Comparison of ENCODE assay signal across 18 cellular contexts in genomic region chr3:167739190-167739589, GRCh38. TPM values are rescaled to one million over a fixed set of nuclear protein-coding genes. Genes with fewer than 3 reads are reported as not detected.
DNase-seq lines count a peak whose midpoint lies in the region; ATAC-seq, FAIRE-seq and TF ChIP-seq lines count a peak whose summit lies in the region.
"Had no signal": no experiment of that assay in that cellular context is flagged by ENCODE, and none has a peak within 500 bp of the region (broad histone marks: within the 10 kb centered on the region; RNA-seq: fewer than 3 reads in every experiment).

No MANE protein-coding gene starts in this region.

- DNase-seq in NCI-H2081 (lab: John Stamatoyannopoulos, UW) (peak; percentile 44 to 59), NCI-H2081 treated with DMSO at 0.1 percent for 48 hours (lab: John Stamatoyannopoulos, UW) (no peak), GM12878 (ENCODE audit: low read depth, low spot score) (no peak), left kidney (ENCODE audit: low read depth, low spot score) (peak; percentile 8)
- DNase-seq: BE2C; CD4-positive, alpha-beta T cell; EL; NCI-H1417 treated with DMSO at 0.1 percent for 48 hours; NCI-H2029 treated with DMSO at 0.1 percent for 48 hours; NCI-H510A; Peyer's patch had no signal

- no TSS peak for BruUV-seq in GM12878 (replicated peaks; lab: Mats Ljungman, UMichigan)

- H3K9ac ChIP-seq in GM12878 (ENCODE audit: control insufficient read depth, insufficient read depth, low read length), result no peak overlapping the region

- in situ Hi-C loops in GM12878 (cut with MboI), result no loop called here

- CTCF ChIA-PET in GM12878 (lab: Yijun Ruan, JAX), result interaction anchor here (2.5 to 3.5 kb wide), 2 partner anchors 15 to 55 kb away, joined by 13 to 42 read pairs; no protein-coding TSS in a partner anchor

- no peak overlapping the region for H3K4me3 ChIP-seq in GM12878
- H3K4me3 ChIP-seq: HAP-1, Peyer's patch had no signal

- intact Hi-C loops in GM12878 (cut with micrococcal nuclease; ENCODE audit: unreplicated experiment), result loop anchor here (10.0 kb wide), 1 partner anchor 356 kb away; the partner anchor contains the start of gene GOLIM4

- H3K36me3 ChIP-seq in GM12878 (ENCODE audit: control insufficient read depth in 2 of 2, insufficient read depth in 2 of 2, low read length in 1 of 2), result no peaks in the 10 kb centered on the region
- H3K36me3 ChIP-seq: BE2C, HAP-1, Peyer's patch had no signal

- no peaks in the 10 kb centered on the region for H3K4me1 ChIP-seq in GM12878 (ENCODE audit: control insufficient read depth, insufficient read depth, low read length)
- H3K4me1 ChIP-seq: BE2C had no signal

- SMC1A ChIA-PET in GM12878 (lab: Charles Lee; ENCODE audit: uncharacterized antibody, unreplicated experiment), result interaction anchor here (2.2 to 3.1 kb wide), 4 partner anchors 10 to 359 kb away, joined by 7 to 24 read pairs (median 18); partner anchors contain the start of gene ZBBX

- TF ChIP-seq EP300 in GM12878 (IDR thresholded peaks at IDR 0.05; ENCODE audit: borderline replicate concordance in 1 of 2, control insufficient read depth in 1 of 2, low read depth in 2 of 2, low read length in 2 of 2), result no peak

- no peaks in the 10 kb centered on the region for H3K27me3 ChIP-seq in GM12878 (replicated peaks in 1 of 2; ENCODE audit: control insufficient read depth in 2 of 2, insufficient read depth in 2 of 2, low read length in 1 of 2)
- H3K27me3 ChIP-seq: Peyer's patch had no signal

- 81% methylated on average over 4 of the region's 4 CpGs for WGBS in GM12878 (ENCODE audit: insufficient coverage, insufficient replicate concordance, low lambda C conversion rate, missing lambda C conversion rate)

- H2AFZ ChIP-seq in GM12878 (ENCODE audit: control insufficient read depth, low read depth, low read length), result no peak overlapping the region

- H3K4me2 ChIP-seq in GM12878 (ENCODE audit: control insufficient read depth, insufficient read depth), result no peak overlapping the region

- no peak for TF ChIP-seq RAD21 in GM12878 (IDR thresholded peaks at IDR 0.05; ENCODE audit: insufficient read depth, low read depth, low read length)

- POLR2A ChIA-PET in GM12878 (lab: Charles Lee), result no interaction called here

- no peak for TF ChIP-seq CTCF in GM12878 (IDR thresholded peaks at IDR 0.05 in 2 of 3, conservative IDR thresholded peaks at IDR 0.05 in 1 of 3; ENCODE audit: control insufficient read depth in 2 of 3, extremely low read depth in 1 of 3, insufficient read depth in 1 of 3, low read depth in 3 of 3, low read length in 3 of 3)

- no peak for TF ChIP-seq POLR2A in GM12878 (IDR thresholded peaks at IDR 0.05; ENCODE audit: low read depth, low read length)

- H3K27ac ChIP-seq in GM12878 (ENCODE audit: control insufficient read depth, insufficient read depth) (no peak overlapping the region), temporal lobe (ENCODE audit: low read depth, low read length) (peak overlapping the region; percentile 47)
- H3K27ac ChIP-seq: 22Rv1, Peyer's patch had no signal

- H4K20me1 ChIP-seq in GM12878 (ENCODE audit: control insufficient read depth, insufficient read depth), result no peaks in the 10 kb centered on the region

- ATAC-seq in GM12878, result no peak
- ATAC-seq in GM19328 (IDR thresholded peaks at IDR 0.05; ENCODE audit: unreplicated experiment), result no peak
- ATAC-seq in HG03196 (IDR thresholded peaks at IDR 0.05; ENCODE audit: unreplicated experiment), result no peak
- ATAC-seq in HG02588 (IDR thresholded peaks at IDR 0.05; ENCODE audit: unreplicated experiment), result no peak
- ATAC-seq: Right ventricle myocardium inferior had no signal

- H3K9me3 ChIP-seq in GM12878 (replicated peaks; ENCODE audit: control insufficient read depth, insufficient read depth, low read length), result no peaks in the 10 kb centered on the region; the same call in 2 of the 3 replicates
- H3K9me3 ChIP-seq: BE2C, HAP-1, Peyer's patch had no signal

- RAD21 ChIA-PET in GM12878 (lab: Charles Lee; ENCODE audit: unreplicated experiment), result interaction anchor here (0.7 to 2.5 kb wide), 2 partner anchors 48 to 54 kb away, joined by 3 to 9 read pairs; no protein-coding TSS in a partner anchor

- no peak for FAIRE-seq in GM12878 (lab: Jason Lieb, UNC)

- H3K79me2 ChIP-seq in GM12878 (ENCODE audit: control insufficient read depth, insufficient read depth, low read length), result peaks cover 4% of the 10 kb centered on the region

TF ChIP-seq in GM12878, 131 proteins besides CTCF, POLR2A, EP300 and RAD21:
- TF ChIP-seq RUNX3 (IDR thresholded peaks at IDR 0.05; ENCODE audit: low read length), result no peak
- peak; percentile 53 for TF ChIP-seq BCL3 (IDR thresholded peaks at IDR 0.05; ENCODE audit: borderline replicate concordance, insufficient read depth, low read depth, low read length, poor library complexity, severe bottlenecking)

RNA-seq across cellular contexts. Expression of gene SERPINI1, which starts 3.7 kb away (rescaled TPM):
- total RNA-seq in GM12878 (2013; cell fraction: nucleolus; rRNA removed), result 3.5 and 4.6 TPM in 2 replicates
- 1.5 and 2.2 TPM in 2 replicates for total RNA-seq in GM12878 (2014; rRNA removed)
- total RNA-seq in GM12878 (2014; rRNA removed; fragmentation: Illumina TruSeq; extraction: Trizol), result 3.0 TPM in 2 replicates
- total RNA-seq in GM12878 (2021), result 1.2 and 1.7 TPM in 2 replicates
- polyA plus RNA-seq in GM12878 (2011; ENCODE audit: low read depth), result 3.2 TPM
- polyA plus RNA-seq in GM12878 (2011; rRNA removed), result 4.3 and 6.2 TPM in 2 replicates
- polyA plus RNA-seq in GM12878 (2011; cell fraction: cytosol; rRNA removed), result 0.94 and 1.3 TPM in 2 replicates
- 0.57 and 1.1 TPM in 2 replicates for polyA plus RNA-seq in GM12878 (2011; cell fraction: nucleus; rRNA removed)
- polyA plus RNA-seq in GM12878 (2012), result 3.6 and 5.0 TPM in 2 replicates
- polyA plus RNA-seq in GM12878 (2014; fragmentation: Illumina TruSeq; extraction: Trizol), result 1.6 and 5.5 TPM in 2 replicates
- polyA plus RNA-seq in GM12878 (2014; fragmentation: Nextera tagmentation; extraction: Ambion mirVana), result 1 to 10 TPM; 6.8 to 7.6 TPM
- polyA plus RNA-seq in GM12878 (2014; rRNA removed), result 1.3 and 1.6 TPM in 2 replicates
- 1 to 10 TPM; 5.2 to 5.7 TPM for polyA plus RNA-seq in GM12878 (2016; fragmentation: Nextera tagmentation; extraction: Ambion mirVana)
- 1.5 and 1.6 TPM in 2 replicates for polyA minus RNA-seq in GM12878 (2011; rRNA and poly(A)+ RNA removed)
- 0.67 and 0.83 TPM in 2 replicates for polyA minus RNA-seq in GM12878 (2011; cell fraction: cytosol; rRNA and poly(A)+ RNA removed)
- polyA minus RNA-seq in GM12878 (2011; cell fraction: nucleus; rRNA and poly(A)+ RNA removed), result 1.9 and 3.1 TPM in 2 replicates
- total RNA-seq in temporal lobe, result 105 TPM

RNA-seq across cellular contexts. Expression of gene PDCD10, which starts 4.5 kb away (rescaled TPM):
- total RNA-seq in GM12878 (2013; cell fraction: nucleolus; rRNA removed), result 60.2 and 66.5 TPM in 2 replicates
- total RNA-seq in GM12878 (2014; rRNA removed) (88.1 and 89.3 TPM in 2 replicates), GM12878 (2014; rRNA removed; fragmentation: Illumina TruSeq; extraction: Trizol) (122 and 127 TPM in 2 replicates), GM12878 (2021) (55.8 and 64.1 TPM in 2 replicates), temporal lobe (64.4 TPM)
- 38.8 TPM for polyA plus RNA-seq in GM12878 (2011; ENCODE audit: low read depth)
- polyA plus RNA-seq in GM12878 (2011; rRNA removed) (100 and 170 TPM in 2 replicates), GM12878 (2014; fragmentation: Illumina TruSeq; extraction: Trizol) (141 and 181 TPM in 2 replicates), GM12878 (2014; fragmentation: Nextera tagmentation; extraction: Ambion mirVana) (100 to 1,000 TPM; 199 to 247 TPM), GM12878 (2014; rRNA removed) (96.3 and 102 TPM in 2 replicates), GM12878 (2016; fragmentation: Nextera tagmentation; extraction: Ambion mirVana) (100 to 1,000 TPM; 123 to 128 TPM)
- polyA plus RNA-seq in GM12878 (2011; cell fraction: cytosol; rRNA removed), result 29.5 and 43.4 TPM in 2 replicates
- polyA plus RNA-seq in GM12878 (2011; cell fraction: nucleus; rRNA removed), result 28.5 and 28.7 TPM in 2 replicates
- polyA plus RNA-seq in GM12878 (2012), result 63.4 and 63.7 TPM in 2 replicates
- polyA minus RNA-seq in GM12878 (2011; rRNA and poly(A)+ RNA removed), result 29.8 and 46.3 TPM in 2 replicates
- 17.0 and 22.2 TPM in 2 replicates for polyA minus RNA-seq in GM12878 (2011; cell fraction: cytosol; rRNA and poly(A)+ RNA removed)
- polyA minus RNA-seq in GM12878 (2011; cell fraction: nucleus; rRNA and poly(A)+ RNA removed), result 28.8 and 41.1 TPM in 2 replicates

Comparison
In these comparisons a context has a peak if more than half of its experiments do, and no peak if none do; other contexts are left out.
1. DNase-seq: peak in NCI-H2081 (2 of 2) and left kidney (single experiment); none in NCI-H2081 treated with DMSO at 0.1 percent for 48 hours (single experiment) and GM12878 (single experiment).
2. RNA of gene SERPINI1, which starts 3.7 kb away (total RNA-seq): 105 TPM in temporal lobe (single experiment); 1.2 to 4.6 TPM in GM12878; every median in the first group is over 10 times any median in the second.